Comparison of ENCODE assay signal across 1 cellular context in genomic region chr10:100735345-100736143, GRCh38.
TF ChIP-seq lines count a peak whose summit lies in the region.

No MANE protein-coding gene starts in this region.

TF ChIP-seq in SK-N-SH, 30 proteins besides CTCF, POLR2A, EP300 and RAD21 (continued from another document):
- TF ChIP-seq PBX3 (IDR thresholded peaks at IDR 0.05) (no peak), USF2 (IDR thresholded peaks at IDR 0.05; ENCODE audit: borderline replicate concordance, low read depth, low read length) (no peak), NRF1 (IDR thresholded peaks at IDR 0.05; ENCODE audit: low read depth, low read length) (no peak), IRF3 (IDR thresholded peaks at IDR 0.05; ENCODE audit: low read depth, low read length) (no peak), NFIC (IDR thresholded peaks at IDR 0.05; ENCODE audit: borderline replicate concordance) (no peak)
